In genomic region chr19:45439569-45440258, GRCh38 we compare ENCODE assay signal across 1 cellular context.
TF ChIP-seq lines count a peak whose summit lies in the region.

No MANE protein-coding gene starts in this region.

TF ChIP-seq in HepG2, 621 proteins besides CTCF, POLR2A, EP300 and RAD21 (continued from another document):
- TF ChIP-seq, protein P1, sequence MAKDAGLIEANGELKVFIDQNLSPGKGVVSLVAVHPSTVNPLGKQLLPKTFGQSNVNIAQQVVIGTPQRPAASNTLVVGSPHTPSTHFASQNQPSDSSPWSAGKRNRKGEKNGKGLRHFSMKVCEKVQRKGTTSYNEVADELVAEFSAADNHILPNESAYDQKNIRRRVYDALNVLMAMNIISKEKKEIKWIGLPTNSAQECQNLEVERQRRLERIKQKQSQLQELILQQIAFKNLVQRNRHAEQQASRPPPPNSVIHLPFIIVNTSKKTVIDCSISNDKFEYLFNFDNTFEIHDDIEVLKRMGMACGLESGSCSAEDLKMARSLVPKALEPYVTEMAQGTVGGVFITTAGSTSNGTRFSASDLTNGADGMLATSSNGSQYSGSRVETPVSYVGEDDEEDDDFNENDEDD (CRISPR knock-in tag; IDR thresholded peaks at IDR 0.05; ENCODE audit: borderline replicate concordance): peak; percentile 35; the same call in 1 of the 2 replicates
- TF ChIP-seq HMG20B (CRISPR knock-in tag; conservative IDR thresholded peaks at IDR 0.05) (0 out of 2 replicates have a peak, but pooled peaks have one; percentile 41), PHF21A (CRISPR knock-in tag; IDR thresholded peaks at IDR 0.05) (peak; percentile 67), MAF1 (CRISPR knock-in tag; IDR thresholded peaks at IDR 0.05; ENCODE audit: borderline replicate concordance) (0 out of 2 replicates have a peak, but pooled peaks have one; percentile 49), ATAD3A (CRISPR knock-in tag; IDR thresholded peaks at IDR 0.05) (no peak), SNAPC5 (CRISPR knock-in tag; IDR thresholded peaks at IDR 0.05; ENCODE audit: borderline replicate concordance) (0 out of 2 replicates have a peak, but pooled peaks have one; percentile 44), ZNF816 (CRISPR knock-in tag; IDR thresholded peaks at IDR 0.05; ENCODE audit: borderline replicate concordance) (peak; percentile 63; the same call in 1 of the 2 replicates), MXI1 (IDR thresholded peaks at IDR 0.05; ENCODE audit: borderline replicate concordance, low read depth, low read length) (0 out of 3 replicates have a peak, but pooled peaks have one; percentile 30), GMEB1 (CRISPR knock-in tag; IDR thresholded peaks at IDR 0.05; ENCODE audit: borderline replicate concordance) (peak; percentile 43; the same call in 1 of the 2 replicates), ZBTB34 (CRISPR knock-in tag; IDR thresholded peaks at IDR 0.05) (no peak), ZNF777 (CRISPR knock-in tag; IDR thresholded peaks at IDR 0.05) (peak; percentile 94), CBX5 (CRISPR knock-in tag; IDR thresholded peaks at IDR 0.05; ENCODE audit: borderline replicate concordance) (0 out of 2 replicates have a peak, but pooled peaks have one; percentile 16), MTERF4 (CRISPR knock-in tag; IDR thresholded peaks at IDR 0.05) (no peak), SNAPC2 (CRISPR knock-in tag; IDR thresholded peaks at IDR 0.05) (peak; percentile 78; the same call in 1 of the 2 replicates), ZNF891 (CRISPR knock-in tag; IDR thresholded peaks at IDR 0.05) (no peak), TAF1 (CRISPR knock-in tag; IDR thresholded peaks at IDR 0.05) (peak; percentile 33; the same call in 1 of the 2 replicates), SMARCE1 (IDR thresholded peaks at IDR 0.05; ENCODE audit: borderline replicate concordance) (no peak), ZNF768 (CRISPR knock-in tag; IDR thresholded peaks at IDR 0.05) (0 out of 2 replicates have a peak, but pooled peaks have one; percentile 29), SOX5 (CRISPR knock-in tag; IDR thresholded peaks at IDR 0.05; ENCODE audit: borderline replicate concordance) (peak; percentile 39; the same call in 1 of the 2 replicates), ZNF670 (CRISPR knock-in tag; IDR thresholded peaks at IDR 0.05; ENCODE audit: borderline replicate concordance) (0 out of 2 replicates have a peak, but pooled peaks have one; percentile 56), HIVEP1 (CRISPR knock-in tag; IDR thresholded peaks at IDR 0.05) (0 out of 2 replicates have a peak, but pooled peaks have one; percentile 24), ZNF333 (CRISPR knock-in tag; IDR thresholded peaks at IDR 0.05; ENCODE audit: borderline replicate concordance) (peak; percentile 35; the same call in 1 of the 2 replicates), HNRNPLL (IDR thresholded peaks at IDR 0.05; ENCODE audit: low read depth, low read length, poor library complexity, severe bottlenecking) (peak; percentile 45), ZNF598 (CRISPR knock-in tag; IDR thresholded peaks at IDR 0.05; ENCODE audit: borderline replicate concordance) (0 out of 2 replicates have a peak, but pooled peaks have one; percentile 5), ZSCAN20 (CRISPR knock-in tag; IDR thresholded peaks at IDR 0.05; ENCODE audit: borderline replicate concordance) (peak; percentile 33; the same call in 1 of the 2 replicates), ZBTB7B (CRISPR knock-in tag; IDR thresholded peaks at IDR 0.05) (peak; percentile 32; the same call in 1 of the 2 replicates)
- TF ChIP-seq, protein P2, sequence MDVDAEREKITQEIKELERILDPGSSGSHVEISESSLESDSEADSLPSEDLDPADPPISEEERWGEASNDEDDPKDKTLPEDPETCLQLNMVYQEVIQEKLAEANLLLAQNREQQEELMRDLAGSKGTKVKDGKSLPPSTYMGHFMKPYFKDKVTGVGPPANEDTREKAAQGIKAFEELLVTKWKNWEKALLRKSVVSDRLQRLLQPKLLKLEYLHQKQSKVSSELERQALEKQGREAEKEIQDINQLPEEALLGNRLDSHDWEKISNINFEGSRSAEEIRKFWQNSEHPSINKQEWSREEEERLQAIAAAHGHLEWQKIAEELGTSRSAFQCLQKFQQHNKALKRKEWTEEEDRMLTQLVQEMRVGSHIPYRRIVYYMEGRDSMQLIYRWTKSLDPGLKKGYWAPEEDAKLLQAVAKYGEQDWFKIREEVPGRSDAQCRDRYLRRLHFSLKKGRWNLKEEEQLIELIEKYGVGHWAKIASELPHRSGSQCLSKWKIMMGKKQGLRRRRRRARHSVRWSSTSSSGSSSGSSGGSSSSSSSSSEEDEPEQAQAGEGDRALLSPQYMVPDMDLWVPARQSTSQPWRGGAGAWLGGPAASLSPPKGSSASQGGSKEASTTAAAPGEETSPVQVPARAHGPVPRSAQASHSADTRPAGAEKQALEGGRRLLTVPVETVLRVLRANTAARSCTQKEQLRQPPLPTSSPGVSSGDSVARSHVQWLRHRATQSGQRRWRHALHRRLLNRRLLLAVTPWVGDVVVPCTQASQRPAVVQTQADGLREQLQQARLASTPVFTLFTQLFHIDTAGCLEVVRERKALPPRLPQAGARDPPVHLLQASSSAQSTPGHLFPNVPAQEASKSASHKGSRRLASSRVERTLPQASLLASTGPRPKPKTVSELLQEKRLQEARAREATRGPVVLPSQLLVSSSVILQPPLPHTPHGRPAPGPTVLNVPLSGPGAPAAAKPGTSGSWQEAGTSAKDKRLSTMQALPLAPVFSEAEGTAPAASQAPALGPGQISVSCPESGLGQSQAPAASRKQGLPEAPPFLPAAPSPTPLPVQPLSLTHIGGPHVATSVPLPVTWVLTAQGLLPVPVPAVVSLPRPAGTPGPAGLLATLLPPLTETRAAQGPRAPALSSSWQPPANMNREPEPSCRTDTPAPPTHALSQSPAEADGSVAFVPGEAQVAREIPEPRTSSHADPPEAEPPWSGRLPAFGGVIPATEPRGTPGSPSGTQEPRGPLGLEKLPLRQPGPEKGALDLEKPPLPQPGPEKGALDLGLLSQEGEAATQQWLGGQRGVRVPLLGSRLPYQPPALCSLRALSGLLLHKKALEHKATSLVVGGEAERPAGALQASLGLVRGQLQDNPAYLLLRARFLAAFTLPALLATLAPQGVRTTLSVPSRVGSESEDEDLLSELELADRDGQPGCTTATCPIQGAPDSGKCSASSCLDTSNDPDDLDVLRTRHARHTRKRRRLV (CRISPR knock-in tag; IDR thresholded peaks at IDR 0.05): peak; percentile 79
- TF ChIP-seq, protein P3, sequence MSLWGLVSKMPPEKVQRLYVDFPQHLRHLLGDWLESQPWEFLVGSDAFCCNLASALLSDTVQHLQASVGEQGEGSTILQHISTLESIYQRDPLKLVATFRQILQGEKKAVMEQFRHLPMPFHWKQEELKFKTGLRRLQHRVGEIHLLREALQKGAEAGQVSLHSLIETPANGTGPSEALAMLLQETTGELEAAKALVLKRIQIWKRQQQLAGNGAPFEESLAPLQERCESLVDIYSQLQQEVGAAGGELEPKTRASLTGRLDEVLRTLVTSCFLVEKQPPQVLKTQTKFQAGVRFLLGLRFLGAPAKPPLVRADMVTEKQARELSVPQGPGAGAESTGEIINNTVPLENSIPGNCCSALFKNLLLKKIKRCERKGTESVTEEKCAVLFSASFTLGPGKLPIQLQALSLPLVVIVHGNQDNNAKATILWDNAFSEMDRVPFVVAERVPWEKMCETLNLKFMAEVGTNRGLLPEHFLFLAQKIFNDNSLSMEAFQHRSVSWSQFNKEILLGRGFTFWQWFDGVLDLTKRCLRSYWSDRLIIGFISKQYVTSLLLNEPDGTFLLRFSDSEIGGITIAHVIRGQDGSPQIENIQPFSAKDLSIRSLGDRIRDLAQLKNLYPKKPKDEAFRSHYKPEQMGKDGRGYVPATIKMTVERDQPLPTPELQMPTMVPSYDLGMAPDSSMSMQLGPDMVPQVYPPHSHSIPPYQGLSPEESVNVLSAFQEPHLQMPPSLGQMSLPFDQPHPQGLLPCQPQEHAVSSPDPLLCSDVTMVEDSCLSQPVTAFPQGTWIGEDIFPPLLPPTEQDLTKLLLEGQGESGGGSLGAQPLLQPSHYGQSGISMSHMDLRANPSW (CRISPR knock-in tag; IDR thresholded peaks at IDR 0.05; ENCODE audit: borderline replicate concordance): no peak
- TF ChIP-seq, protein P4, sequence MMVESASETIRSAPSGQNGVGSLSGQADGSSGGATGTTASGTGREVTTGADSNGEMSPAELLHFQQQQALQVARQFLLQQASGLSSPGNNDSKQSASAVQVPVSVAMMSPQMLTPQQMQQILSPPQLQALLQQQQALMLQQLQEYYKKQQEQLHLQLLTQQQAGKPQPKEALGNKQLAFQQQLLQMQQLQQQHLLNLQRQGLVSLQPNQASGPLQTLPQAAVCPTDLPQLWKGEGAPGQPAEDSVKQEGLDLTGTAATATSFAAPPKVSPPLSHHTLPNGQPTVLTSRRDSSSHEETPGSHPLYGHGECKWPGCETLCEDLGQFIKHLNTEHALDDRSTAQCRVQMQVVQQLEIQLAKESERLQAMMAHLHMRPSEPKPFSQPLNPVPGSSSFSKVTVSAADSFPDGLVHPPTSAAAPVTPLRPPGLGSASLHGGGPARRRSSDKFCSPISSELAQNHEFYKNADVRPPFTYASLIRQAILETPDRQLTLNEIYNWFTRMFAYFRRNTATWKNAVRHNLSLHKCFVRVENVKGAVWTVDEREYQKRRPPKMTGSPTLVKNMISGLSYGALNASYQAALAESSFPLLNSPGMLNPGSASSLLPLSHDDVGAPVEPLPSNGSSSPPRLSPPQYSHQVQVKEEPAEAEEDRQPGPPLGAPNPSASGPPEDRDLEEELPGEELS (CRISPR knock-in tag; IDR thresholded peaks at IDR 0.05): peak; percentile 34; the same call in 1 of the 2 replicates
- TF ChIP-seq, protein P5, sequence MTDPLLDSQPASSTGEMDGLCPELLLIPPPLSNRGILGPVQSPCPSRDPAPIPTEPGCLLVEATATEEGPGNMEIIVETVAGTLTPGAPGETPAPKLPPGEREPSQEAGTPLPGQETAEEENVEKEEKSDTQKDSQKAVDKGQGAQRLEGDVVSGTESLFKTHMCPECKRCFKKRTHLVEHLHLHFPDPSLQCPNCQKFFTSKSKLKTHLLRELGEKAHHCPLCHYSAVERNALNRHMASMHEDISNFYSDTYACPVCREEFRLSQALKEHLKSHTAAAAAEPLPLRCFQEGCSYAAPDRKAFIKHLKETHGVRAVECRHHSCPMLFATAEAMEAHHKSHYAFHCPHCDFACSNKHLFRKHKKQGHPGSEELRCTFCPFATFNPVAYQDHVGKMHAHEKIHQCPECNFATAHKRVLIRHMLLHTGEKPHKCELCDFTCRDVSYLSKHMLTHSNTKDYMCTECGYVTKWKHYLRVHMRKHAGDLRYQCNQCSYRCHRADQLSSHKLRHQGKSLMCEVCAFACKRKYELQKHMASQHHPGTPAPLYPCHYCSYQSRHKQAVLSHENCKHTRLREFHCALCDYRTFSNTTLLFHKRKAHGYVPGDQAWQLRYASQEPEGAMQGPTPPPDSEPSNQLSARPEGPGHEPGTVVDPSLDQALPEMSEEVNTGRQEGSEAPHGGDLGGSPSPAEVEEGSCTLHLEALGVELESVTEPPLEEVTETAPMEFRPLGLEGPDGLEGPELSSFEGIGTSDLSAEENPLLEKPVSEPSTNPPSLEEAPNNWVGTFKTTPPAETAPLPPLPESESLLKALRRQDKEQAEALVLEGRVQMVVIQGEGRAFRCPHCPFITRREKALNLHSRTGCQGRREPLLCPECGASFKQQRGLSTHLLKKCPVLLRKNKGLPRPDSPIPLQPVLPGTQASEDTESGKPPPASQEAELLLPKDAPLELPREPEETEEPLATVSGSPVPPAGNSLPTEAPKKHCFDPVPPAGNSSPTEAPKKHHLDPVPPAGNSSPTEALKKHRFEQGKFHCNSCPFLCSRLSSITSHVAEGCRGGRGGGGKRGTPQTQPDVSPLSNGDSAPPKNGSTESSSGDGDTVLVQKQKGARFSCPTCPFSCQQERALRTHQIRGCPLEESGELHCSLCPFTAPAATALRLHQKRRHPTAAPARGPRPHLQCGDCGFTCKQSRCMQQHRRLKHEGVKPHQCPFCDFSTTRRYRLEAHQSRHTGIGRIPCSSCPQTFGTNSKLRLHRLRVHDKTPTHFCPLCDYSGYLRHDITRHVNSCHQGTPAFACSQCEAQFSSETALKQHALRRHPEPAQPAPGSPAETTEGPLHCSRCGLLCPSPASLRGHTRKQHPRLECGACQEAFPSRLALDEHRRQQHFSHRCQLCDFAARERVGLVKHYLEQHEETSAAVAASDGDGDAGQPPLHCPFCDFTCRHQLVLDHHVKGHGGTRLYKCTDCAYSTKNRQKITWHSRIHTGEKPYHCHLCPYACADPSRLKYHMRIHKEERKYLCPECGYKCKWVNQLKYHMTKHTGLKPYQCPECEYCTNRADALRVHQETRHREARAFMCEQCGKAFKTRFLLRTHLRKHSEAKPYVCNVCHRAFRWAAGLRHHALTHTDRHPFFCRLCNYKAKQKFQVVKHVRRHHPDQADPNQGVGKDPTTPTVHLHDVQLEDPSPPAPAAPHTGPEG (CRISPR knock-in tag; IDR thresholded peaks at IDR 0.05): 0 out of 2 replicates have a peak, but pooled peaks have one; percentile 51
TF ChIP-seq in HepG2: peak in this region for 101.
